In genomic region chr3:112561693-112562529, GRCh38 we compare ENCODE assay signal across 7 cellular contexts. TPM values are rescaled to one million over a fixed set of nuclear protein-coding genes. Genes with fewer than 3 reads are reported as not detected.
DNase-seq lines count a peak whose midpoint lies in the region; ATAC-seq and TF ChIP-seq lines count a peak whose summit lies in the region.

Gene ATG3 (minus strand): TSS chr3:112561962. CDS start chr3:112561528, 434 bp downstream.
Gene SLC35A5 (plus strand): TSS chr3:112562045. CDS start chr3:112563404, 1,359 bp downstream.

- no peaks in the 10 kb centered on the region for H4K20me1 ChIP-seq in hepatocyte (ENCODE audit: insufficient read depth, poor library complexity, severe bottlenecking)

- peaks cover 21% of the 10 kb centered on the region for H3K4me1 ChIP-seq in hepatocyte (ENCODE audit: insufficient read depth)

- peak; percentile 63 for ATAC-seq in GM18508 (IDR thresholded peaks at IDR 0.05; ENCODE audit: insufficient read depth, unreplicated experiment)
- ATAC-seq in HG03025 (IDR thresholded peaks at IDR 0.05; ENCODE audit: low FRiP score, unreplicated experiment), result peak; percentile 91

- H3K9me3 ChIP-seq in hepatocyte (ENCODE audit: low read depth), result no peaks in the 10 kb centered on the region

- WGBS in hepatocyte (ENCODE audit: low lambda C conversion rate, missing lambda C conversion rate), result 1% methylated on average over 48 of the region's 66 CpGs

- no peaks in the 10 kb centered on the region for H3K9me2 ChIP-seq in hepatocyte (replicated peaks; ENCODE audit: insufficient read depth)

- peak within 1 kb of the TSS; percentile 71 for H3K4me3 ChIP-seq in hepatocyte

- TF ChIP-seq CTCF in hepatocyte (IDR thresholded peaks at IDR 0.05; ENCODE audit: poor library complexity), result no peak

- H3K4me2 ChIP-seq in hepatocyte, result peak within 1 kb of the TSS; percentile 82

- H3K27me3 ChIP-seq in hepatocyte, result no peaks in the 10 kb centered on the region

- no peaks in the 10 kb centered on the region for H3K36me3 ChIP-seq in hepatocyte (replicated peaks; ENCODE audit: insufficient read depth, low read depth)

- peak within 1 kb of the TSS; percentile 93 for H3K27ac ChIP-seq in hepatocyte

- peak; percentile 97 to 98 for DNase-seq in NCI-H2081 (lab: John Stamatoyannopoulos, UW)
- DNase-seq in T1000 (lab: John Stamatoyannopoulos, UW), result peak; percentile 95
- DNase-seq in astrocyte of the hippocampus (ENCODE audit: low read depth, low spot score), result peak; percentile 99
- peak; percentile 98 for DNase-seq in hepatocyte (ENCODE audit: low spot score)
- peak; percentile 94 for DNase-seq in renal cortical epithelial cell (ENCODE audit: low read depth)

- peak within 1 kb of the TSS; percentile 67 for H2AFZ ChIP-seq in hepatocyte

- H3K79me2 ChIP-seq in hepatocyte, result peaks cover 46% of the 10 kb centered on the region

RNA-seq across cellular contexts. Expression of gene ATG3, which starts in this region (rescaled TPM):
- total RNA-seq in hepatocyte (33.7 and 40.7 TPM in 2 replicates), renal cortical epithelial cell (57.1 and 77.3 TPM in 2 replicates)
- polyA plus RNA-seq in hepatocyte, result 60.2 and 62.5 TPM in 2 replicates

RNA-seq across cellular contexts. Expression of gene SLC35A5, which starts in this region (rescaled TPM):
- 52.9 and 56.8 TPM in 2 replicates for total RNA-seq in hepatocyte
- 30.5 and 30.8 TPM in 2 replicates for polyA plus RNA-seq in hepatocyte
- total RNA-seq in renal cortical epithelial cell, result 32.0 and 70.2 TPM in 2 replicates

Comparison
In these comparisons a context has a peak if more than half of its experiments do, and no peak if none do; other contexts are left out.
1. Peak in every context shown above with its lines: DNase-seq, ATAC-seq, H3K4me3 ChIP-seq and H3K27ac ChIP-seq.